ENCODE assay signal across 33 cellular contexts in genomic region chr6:44301106-44301505, GRCh38. TPM values are rescaled to one million over a fixed set of nuclear protein-coding genes. Genes with fewer than 3 reads are reported as not detected.
"Had no signal": no experiment of that assay in that cellular context is flagged by ENCODE, and none has a peak within 500 bp of the region (broad histone marks: within the 10 kb centered on the region; RNA-seq: fewer than 3 reads in every experiment).

No MANE protein-coding gene starts in this region.

- H3K4me3 ChIP-seq: colonic mucosa, esophagus squamous epithelium, gastrocnemius medialis, heart right ventricle, left lung, lung, mucosa of descending colon had no signal

- ATAC-seq: effector memory CD8-positive, alpha-beta T cell; gastrocnemius medialis; heart right ventricle; left cardiac atrium; left lung; left ventricle myocardium superior; mucosa of descending colon had no signal

- H3K36me3 ChIP-seq: colonic mucosa had no signal

- H3K27ac ChIP-seq: colonic mucosa, epithelial cell of prostate, esophagus squamous epithelium, gastrocnemius medialis, heart right ventricle, left lung had no signal

- H3K27ac Mint-ChIP-seq: dendritic cell treated with granulocyte-macrophage colony-stimulating factor and Interleukin-4, amounts not matched to agents 40 ng/mL and 50 ng/mL, for 4 days; effector memory CD8-positive, alpha-beta T cell; endodermal cell; memory B cell; mesothelial cell of epicardium had no signal

- H3K4me3 Mint-ChIP-seq: dendritic cell treated with granulocyte-macrophage colony-stimulating factor and Interleukin-4, amounts not matched to agents 40 ng/mL and 50 ng/mL, for 4 days; effector memory CD8-positive, alpha-beta T cell; endodermal cell; immature natural killer cell; memory B cell; mesothelial cell of epicardium; naive B cell had no signal

- H3K9me3 ChIP-seq: colonic mucosa, esophagus squamous epithelium, gastrocnemius medialis, heart right ventricle, left lung, mucosa of descending colon had no signal

- H3K9me3 Mint-ChIP-seq: dendritic cell treated with granulocyte-macrophage colony-stimulating factor and Interleukin-4, amounts not matched to agents 40 ng/mL and 50 ng/mL, for 4 days; effector memory CD8-positive, alpha-beta T cell; endodermal cell; memory B cell; mesothelial cell of epicardium had no signal

- DNase-seq: colonic mucosa; cortex of kidney; effector CD8-positive, alpha-beta T cell; effector memory CD8-positive, alpha-beta T cell; endodermal cell; erythroblast; esophagus squamous epithelium; foreskin fibroblast; foreskin melanocyte; gastrocnemius medialis; glutamatergic neuron; head of caudate nucleus; heart right ventricle; hippocampal formation; immature natural killer cell; islet precursor cell; left cardiac atrium; left lung; left ventricle myocardium superior; mammary epithelial cell; mucosa of descending colon; naive B cell had no signal

RNA-seq across cellular contexts. Expression of gene TMEM151B, which starts 30.9 kb away (rescaled TPM):
- total RNA-seq: dermis microvascular lymphatic vessel endothelial cell, esophagus mucosa, esophagus squamous epithelium, glomerular endothelial cell, left lung, left ventricle myocardium superior, mammary epithelial cell, mesenteric fat pad, myocyte had no signal
- polyA plus RNA-seq: immature natural killer cell had no signal

RNA-seq across cellular contexts. Expression of gene SPATS1, which starts 41.3 kb away (rescaled TPM):
- total RNA-seq: colonic mucosa, dermis microvascular lymphatic vessel endothelial cell, endodermal cell, esophagus mucosa, esophagus squamous epithelium, gastrocnemius medialis, glomerular endothelial cell, heart right ventricle, kidney epithelial cell, left cardiac atrium, left ventricle myocardium superior, mammary epithelial cell, mesenteric fat pad, mesothelial cell of epicardium, mucosa of descending colon, myocyte had no signal
- polyA plus RNA-seq: heart right ventricle, immature natural killer cell, mammary epithelial cell had no signal
